26 cellular contexts compared by ENCODE assay signal in genomic region chr5:180844432-180844831, GRCh38. TPM values are rescaled to one million over a fixed set of nuclear protein-coding genes. Genes with fewer than 3 reads are reported as not detected.
"Had no signal": no experiment of that assay in that cellular context is flagged by ENCODE, and none has a peak within 500 bp of the region (broad histone marks: within the 10 kb centered on the region; RNA-seq: fewer than 3 reads in every experiment).

No MANE protein-coding gene starts in this region.

- H3K4me3 Mint-ChIP-seq: naive thymus-derived CD8-positive, alpha-beta T cell; stimulated activated memory B cell treated with anti-CD40 and anti-IgM and Interleukin-4, amounts not matched to agents 10 μg/mL and 1 μg/mL and 100 μg/mL, for 72 hours; stimulated activated naive CD8-positive, alpha-beta T cell treated with anti-CD3 and anti-CD28 coated beads, Interleukin-15, Interleukin-2, amounts not matched to agents 100 ng/mL and 50 ng/mL, for 24 hours had no signal

- H3K4me1 ChIP-seq: colonic mucosa, esophagus muscularis mucosa, psoas muscle, spleen, transverse colon had no signal

- H3K27ac ChIP-seq: colonic mucosa, epithelial cell of prostate, esophagus muscularis mucosa, neutrophil, psoas muscle, spleen, thoracic aorta, transverse colon had no signal

- H3K27me3 Mint-ChIP-seq: naive thymus-derived CD8-positive, alpha-beta T cell; stimulated activated memory B cell treated with anti-CD40 and anti-IgM and Interleukin-4, amounts not matched to agents 10 μg/mL and 1 μg/mL and 100 μg/mL, for 72 hours; stimulated activated naive CD8-positive, alpha-beta T cell treated with anti-CD3 and anti-CD28 coated beads, Interleukin-15, Interleukin-2, amounts not matched to agents 100 ng/mL and 50 ng/mL, for 24 hours had no signal

- H3K4me1 Mint-ChIP-seq: stimulated activated memory B cell treated with anti-CD40 and anti-IgM and Interleukin-4, amounts not matched to agents 10 μg/mL and 1 μg/mL and 100 μg/mL, for 72 hours had no signal

- ATAC-seq: left lobe of liver; mucosa of descending colon; naive thymus-derived CD8-positive, alpha-beta T cell; psoas muscle; stimulated activated memory B cell treated with anti-CD40 and anti-IgM and Interleukin-4, amounts not matched to agents 10 μg/mL and 1 μg/mL and 100 μg/mL, for 72 hours had no signal

- H3K27ac Mint-ChIP-seq: naive thymus-derived CD8-positive, alpha-beta T cell; stimulated activated memory B cell treated with anti-CD40 and anti-IgM and Interleukin-4, amounts not matched to agents 10 μg/mL and 1 μg/mL and 100 μg/mL, for 72 hours; stimulated activated naive CD8-positive, alpha-beta T cell treated with anti-CD3 and anti-CD28 coated beads, Interleukin-15, Interleukin-2, amounts not matched to agents 100 ng/mL and 50 ng/mL, for 24 hours had no signal

- H3K9me3 ChIP-seq: colonic mucosa, esophagus muscularis mucosa, neutrophil, psoas muscle had no signal

- DNase-seq: cerebellar nuclear complex; colonic mucosa; dorsolateral prefrontal cortex; effector memory CD4-positive, alpha-beta T cell; mammary epithelial cell; mucosa of descending colon; naive thymus-derived CD8-positive, alpha-beta T cell; psoas muscle; retina; right lobe of liver; spleen; stimulated activated CD4-positive, alpha-beta T cell treated with anti-CD3 and anti-CD28 coated beads, Interleukin-15, amount 100 ng/mL, for 24 hours; stimulated activated CD4-positive, alpha-beta T cell treated with anti-CD3 and anti-CD28 coated beads, Interleukin-1b, Interleukin-23, amount 100 ng/mL, for 48 hours; stimulated activated CD4-positive, alpha-beta T cell treated with anti-CD3 and anti-CD28 coated beads, Interleukin-4, amount 100 ng/mL, for 24 hours; transverse colon had no signal

- H3K27me3 ChIP-seq: colonic mucosa, dorsolateral prefrontal cortex, esophagus muscularis mucosa, neutrophil, right lobe of liver, spleen, transverse colon had no signal

- H3K4me3 ChIP-seq: colonic mucosa, dorsolateral prefrontal cortex, esophagus muscularis mucosa, mucosa of descending colon, psoas muscle, right lobe of liver, spleen, thoracic aorta, transverse colon had no signal

RNA-seq across cellular contexts. Expression of gene BTNL8, which starts 54.5 kb away (rescaled TPM):
- total RNA-seq: fibroblast of villous mesenchyme; mammary epithelial cell; naive thymus-derived CD8-positive, alpha-beta T cell; osteoblast; thoracic aorta; ureter had no signal
- polyA plus RNA-seq: mammary epithelial cell; naive thymus-derived CD8-positive, alpha-beta T cell; neural cell had no signal
